Comparison of ENCODE assay signal across 10 cellular contexts in genomic region chr22:46074771-46075551, GRCh38.
DNase-seq lines count a peak whose midpoint lies in the region; ATAC-seq and TF ChIP-seq lines count a peak whose summit lies in the region.
"Had no signal": no experiment of that assay in that cellular context is flagged by ENCODE, and none has a peak within 500 bp of the region (broad histone marks: within the 10 kb centered on the region; RNA-seq: fewer than 3 reads in every experiment).

No MANE protein-coding gene starts in this region.

- H3K9me3 Mint-ChIP-seq in naive thymus-derived CD8-positive, alpha-beta T cell, result no peaks in the 10 kb centered on the region
- H3K9me3 Mint-ChIP-seq: activated naive CD8-positive, alpha-beta T cell treated with anti-CD3 and anti-CD28 coated beads for 36 hours had no signal

- no peak overlapping the region for H2BK5ac ChIP-seq in mesendoderm (ENCODE audit: low read length)

- H3K4me3 ChIP-seq in duodenal mucosa (ENCODE audit: low read depth in 1 of 2, low read length in 2 of 2) (peak overlapping the region; percentile 96), WERI-Rb-1 (ENCODE audit: low read depth, low read length) (no peak overlapping the region), mesendoderm (ENCODE audit: low read length) (no peak overlapping the region)

- DNase-seq in NCI-H1105 treated with DMSO at 0.1 percent for 48 hours (lab: John Stamatoyannopoulos, UW), result peak; percentile 36
- peak in 1 of 10 donors; percentile 47 for DNase-seq in naive thymus-derived CD8-positive, alpha-beta T cell
- DNase-seq in activated CD8-positive, alpha-beta memory T cell treated with anti-CD3 and anti-CD28 coated beads for 24 hours, result no peak
- DNase-seq in WERI-Rb-1, result no peak
- DNase-seq in foreskin melanocyte, result no peak
- no peak for DNase-seq in mesendoderm
- DNase-seq: activated naive CD8-positive, alpha-beta T cell treated with anti-CD3 and anti-CD28 coated beads for 36 hours; NCI-H1417 had no signal

- H4K5ac ChIP-seq in mesendoderm (ENCODE audit: low read length), result no peak overlapping the region

- no peaks in the 10 kb centered on the region for H3K79me2 ChIP-seq in mesendoderm (ENCODE audit: control insufficient read depth, insufficient read depth, low read length)

- no peak overlapping the region for H3K56ac ChIP-seq in mesendoderm (ENCODE audit: low read length)

- POLR2A ChIA-PET in naive thymus-derived CD8-positive, alpha-beta T cell (lab: Charles Lee), result no interaction called here

- WGBS in mesendoderm (ENCODE audit: extremely low coverage, insufficient coverage, low lambda C conversion rate), result no CpG with 5 or more reads among the region's 19 CpGs

- H3K4me1 ChIP-seq in duodenal mucosa (ENCODE audit: control insufficient read depth in 1 of 2, insufficient read depth in 2 of 2, low read length in 2 of 2), result peaks cover 37 to 53% of the 10 kb centered on the region in 2 donors
- H3K4me1 ChIP-seq in mesendoderm (ENCODE audit: control insufficient read depth, low read depth, low read length), result no peaks in the 10 kb centered on the region

- peak overlapping the region in 7 of 10 donors; percentile 7 to 50 (median 39) for H3K4me3 Mint-ChIP-seq in naive thymus-derived CD8-positive, alpha-beta T cell
- H3K4me3 Mint-ChIP-seq: activated naive CD8-positive, alpha-beta T cell treated with anti-CD3 and anti-CD28 coated beads for 36 hours had no signal

- no peaks in the 10 kb centered on the region for H3K27me3 Mint-ChIP-seq in naive thymus-derived CD8-positive, alpha-beta T cell
- H3K27me3 Mint-ChIP-seq: activated naive CD8-positive, alpha-beta T cell treated with anti-CD3 and anti-CD28 coated beads for 36 hours had no signal

- H3K4me1 Mint-ChIP-seq in naive thymus-derived CD8-positive, alpha-beta T cell, result peaks cover 11 to 45% (median 38%) of the 10 kb centered on the region in 4 donors

- H2BK15ac ChIP-seq in mesendoderm (replicated peaks; ENCODE audit: low read depth), result no peak overlapping the region

- H3K27ac Mint-ChIP-seq in naive thymus-derived CD8-positive, alpha-beta T cell, result peak overlapping the region in 6 of 10 donors; percentile 38 to 62 (median 56)
- H3K27ac Mint-ChIP-seq: activated naive CD8-positive, alpha-beta T cell treated with anti-CD3 and anti-CD28 coated beads for 36 hours had no signal

- no peak for TF ChIP-seq CTCF in C4-2B (conservative IDR thresholded peaks at IDR 0.05)
- no peak for TF ChIP-seq CTCF in WERI-Rb-1 (IDR thresholded peaks at IDR 0.05; ENCODE audit: low read depth, low read length)

- H3K9ac ChIP-seq in duodenal mucosa (ENCODE audit: low read depth in 1 of 2, low read length in 2 of 2) (peak overlapping the region; percentile 93 to 100), mesendoderm (ENCODE audit: low read length) (no peak overlapping the region)

- H3K18ac ChIP-seq in mesendoderm (ENCODE audit: low read length), result no peak overlapping the region

- H3K4me2 ChIP-seq in mesendoderm (ENCODE audit: low read length), result no peak overlapping the region

- H3K36me3 Mint-ChIP-seq in naive thymus-derived CD8-positive, alpha-beta T cell, result peaks cover 0 to 11% (median 0%) of the 10 kb centered on the region in 3 donors

- H3K36me3 ChIP-seq in duodenal mucosa (ENCODE audit: control insufficient read depth in 1 of 2, insufficient read depth in 2 of 2, low read length in 2 of 2) (peaks cover 9 to 21% of the 10 kb centered on the region in 2 donors), WERI-Rb-1 (peaks cover 8% of the 10 kb centered on the region), mesendoderm (ENCODE audit: control insufficient read depth, insufficient read depth, low read length) (no peaks in the 10 kb centered on the region)

- no peak overlapping the region for H3K23ac ChIP-seq in mesendoderm (ENCODE audit: low read length)

- no peaks in the 10 kb centered on the region for H3K27me3 ChIP-seq in duodenal mucosa (ENCODE audit: control insufficient read depth in 1 of 2, insufficient read depth in 2 of 2, low read length in 2 of 2)
- no peaks in the 10 kb centered on the region for H3K27me3 ChIP-seq in WERI-Rb-1 (ENCODE audit: insufficient read depth, low read depth, severe bottlenecking)
- peaks cover 27% of the 10 kb centered on the region for H3K27me3 ChIP-seq in mesendoderm (ENCODE audit: insufficient read depth, low read length, poor library complexity)

- H3K9me3 ChIP-seq in duodenal mucosa (ENCODE audit: control insufficient read depth in 1 of 2, low read length in 2 of 2) (no peaks in the 10 kb centered on the region), WERI-Rb-1 (ENCODE audit: severe bottlenecking) (no peaks in the 10 kb centered on the region)

- no peak for ATAC-seq in naive thymus-derived CD8-positive, alpha-beta T cell

- H2BK120ac ChIP-seq in mesendoderm (ENCODE audit: low read depth, low read length), result no peak overlapping the region

- no peak overlapping the region for H4K8ac ChIP-seq in mesendoderm (ENCODE audit: low read depth, low read length)

- no peak overlapping the region for H3K4ac ChIP-seq in mesendoderm (ENCODE audit: low read depth, low read length)

- no peak overlapping the region for H2AK5ac ChIP-seq in mesendoderm (ENCODE audit: low read length)

- no peaks in the 10 kb centered on the region for H3K79me1 ChIP-seq in mesendoderm (ENCODE audit: low read length)

- H3K27ac ChIP-seq in C4-2B (peak overlapping the region; percentile 100), duodenal mucosa (ENCODE audit: low read depth, low read length) (peak overlapping the region; percentile 60), WERI-Rb-1 (no peak overlapping the region), mesendoderm (ENCODE audit: low read depth, low read length) (no peak overlapping the region)

Comparison
In these comparisons a context has a peak if more than half of its experiments do, and no peak if none do; other contexts are left out.
1. H3K27ac ChIP-seq: peak in C4-2B (single experiment) and duodenal mucosa (single experiment); none in WERI-Rb-1 (single experiment) and mesendoderm (single experiment).
2. H3K4me3 ChIP-seq: peak in duodenal mucosa (2 of 2); none in WERI-Rb-1 (single experiment) and mesendoderm (single experiment).